In the genomic region with DNA sequence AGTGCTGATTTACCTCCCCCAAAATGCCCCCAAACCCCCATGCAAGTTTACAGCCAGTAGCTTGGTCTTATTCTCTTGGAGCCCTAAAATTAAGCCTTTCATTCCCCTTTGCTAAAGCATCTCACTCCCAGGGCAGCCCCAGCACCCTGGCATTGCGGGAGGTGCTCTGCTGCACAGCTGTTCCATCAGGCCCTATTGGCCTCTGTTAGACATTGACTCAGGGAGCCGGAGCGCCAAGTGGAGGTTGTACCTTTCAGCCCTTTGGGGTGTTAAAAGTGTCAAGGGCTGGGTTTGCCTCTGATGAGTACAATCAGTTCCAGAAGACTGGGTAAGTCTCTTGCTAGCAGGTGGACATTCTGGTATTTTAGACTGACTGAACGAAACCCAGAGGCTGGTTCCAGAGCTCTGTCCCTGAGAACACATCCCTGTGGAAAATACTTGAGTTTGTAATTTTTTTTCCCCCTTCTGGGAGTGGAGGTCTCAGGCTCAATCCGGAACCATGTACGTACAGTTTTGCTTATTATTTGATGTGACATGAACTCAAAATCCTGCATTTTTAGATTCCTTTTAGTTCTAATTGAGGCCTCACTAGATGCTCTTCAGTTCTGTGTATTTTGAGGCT, we compare ENCODE assay signal across 14 cellular contexts.
A peak's percentile ranks its signal among the peaks of the same experiment; 100 is the strongest.
DNase-seq lines count a peak whose midpoint lies in the region; ATAC-seq and TF ChIP-seq lines count a peak whose summit lies in the region.
"Had no signal": no experiment of that assay in that cellular context is flagged by ENCODE, and none has a peak within 500 bp of the region (broad histone marks: within the 10 kb centered on the region; RNA-seq: fewer than 3 reads in every experiment).

No MANE protein-coding gene starts in this region.

- POLR2A ChIA-PET in Panc1 (lab: Charles Lee) = no interaction called here

- H3K4me1 ChIP-seq in Panc1 (ENCODE audit: control insufficient read depth, insufficient read depth, low read length) (peaks cover under 1% of the 10 kb centered on the region; the same call in 1 of the 2 replicates), endodermal cell (ENCODE audit: control insufficient read depth, insufficient read depth, low read length) (no peaks in the 10 kb centered on the region)

- peaks cover 24% of the 10 kb centered on the region for H3K4me1 Mint-ChIP-seq in endodermal cell
- H3K4me1 Mint-ChIP-seq in stimulated activated naive CD8-positive, alpha-beta T cell treated with anti-CD3 and anti-CD28 coated beads, Interleukin-15, amount 100 ng/mL, for 72 hours = no peaks in the 10 kb centered on the region
- H3K4me1 Mint-ChIP-seq in activated CD4-positive, alpha-beta T cell treated with anti-CD3 and anti-CD28 coated beads, Interleukin-2, amount 10 ng/mL, durations not matched to agents 24 days and 14 days = no peaks in the 10 kb centered on the region

- ATAC-seq in Right ventricle myocardium superior (ENCODE audit: poor library complexity) = peak; percentile 51
- no peak for ATAC-seq in left cardiac atrium
- no peak for ATAC-seq in Panc1
- no peak for ATAC-seq in stimulated activated naive CD8-positive, alpha-beta T cell treated with anti-CD3 and anti-CD28 coated beads, Interleukin-15, amount 100 ng/mL, for 72 hours
- ATAC-seq in esophagus mucosa = no peak

- CTCF ChIA-PET in Panc1 (lab: Charles Lee) = interaction anchor here (0.6 kb wide), 1 partner anchor 117 kb away, joined by 9 read pairs; no protein-coding TSS in a partner anchor

- H3K9me3 ChIP-seq in Panc1 (ENCODE audit: control insufficient read depth, insufficient read depth, low read depth, low read length) (no peaks in the 10 kb centered on the region), endodermal cell (ENCODE audit: control insufficient read depth, low read length) (no peaks in the 10 kb centered on the region)
- H3K9me3 ChIP-seq: SK-N-SH had no signal

- in situ Hi-C loops in Panc1 (cut with HindIII; ENCODE audit: low pct_unique_long_range_greater_than_20kb, low sequenced_read_pairs) = no loop called here

- H3K4me3 Mint-ChIP-seq in endodermal cell = no peak overlapping the region
- no peak overlapping the region for H3K4me3 Mint-ChIP-seq in stimulated activated naive CD8-positive, alpha-beta T cell treated with anti-CD3 and anti-CD28 coated beads, Interleukin-15, amount 100 ng/mL, for 72 hours
- no peak overlapping the region for H3K4me3 Mint-ChIP-seq in activated CD4-positive, alpha-beta T cell treated with anti-CD3 and anti-CD28 coated beads, Interleukin-2, amount 10 ng/mL, durations not matched to agents 24 days and 14 days

- TF ChIP-seq CTCF in Panc1 (IDR thresholded peaks at IDR 0.05) (no peak), endodermal cell (conservative IDR thresholded peaks at IDR 0.05) (no peak)

- WGBS in endodermal cell (ENCODE audit: insufficient coverage in 1 of 2, insufficient read length in 1 of 2), 2 experiments = 97 to 100% methylated on average over 6 of the region's 6 CpGs

- DNase-seq in Right ventricle myocardium superior (no peak), left cardiac atrium (no peak), Panc1 (ENCODE audit: low read depth, low spot score) (no peak), endodermal cell (peak; percentile 42), NCI-H1694 treated with DMSO at 0.1 percent for 48 hours (lab: John Stamatoyannopoulos, UW) (no peak)
- no peak for DNase-seq in stimulated activated naive CD8-positive, alpha-beta T cell treated with anti-CD3 and anti-CD28 coated beads, Interleukin-15, amount 100 ng/mL, for 72 hours
- DNase-seq in activated CD4-positive, alpha-beta T cell treated with anti-CD3 and anti-CD28 coated beads, Interleukin-2, amount 10 ng/mL, durations not matched to agents 24 days and 14 days = no peak
- DNase-seq: activated CD4-positive, CD25-positive, alpha-beta regulatory T cell; AML-193; brain microvascular endothelial cell; DMS53; MV-4-11; SK-N-SH had no signal

- no peaks in the 10 kb centered on the region for H3K27me3 ChIP-seq in Panc1 (ENCODE audit: control insufficient read depth, insufficient read depth, low read length)
- H3K27me3 ChIP-seq in endodermal cell (ENCODE audit: control insufficient read depth, insufficient read depth, low read length, poor library complexity, severe bottlenecking) = no peaks in the 10 kb centered on the region
- H3K27me3 ChIP-seq: brain microvascular endothelial cell had no signal

- H3K27me3 Mint-ChIP-seq in endodermal cell (ENCODE audit: insufficient read depth) = no peaks in the 10 kb centered on the region
- H3K27me3 Mint-ChIP-seq in stimulated activated naive CD8-positive, alpha-beta T cell treated with anti-CD3 and anti-CD28 coated beads, Interleukin-15, amount 100 ng/mL, for 72 hours = no peaks in the 10 kb centered on the region
- no peaks in the 10 kb centered on the region for H3K27me3 Mint-ChIP-seq in activated CD4-positive, alpha-beta T cell treated with anti-CD3 and anti-CD28 coated beads, Interleukin-2, amount 10 ng/mL, durations not matched to agents 24 days and 14 days

- H3K4me3 ChIP-seq in Panc1 (ENCODE audit: low read depth in 2 of 2, low read length in 2 of 2) (no peak overlapping the region), endodermal cell (ENCODE audit: low read length) (no peak overlapping the region)

- H3K27ac Mint-ChIP-seq in endodermal cell = peak overlapping the region; percentile 69
- peak overlapping the region; percentile 14 to 65 for H3K27ac Mint-ChIP-seq in stimulated activated naive CD8-positive, alpha-beta T cell treated with anti-CD3 and anti-CD28 coated beads, Interleukin-15, amount 100 ng/mL, for 72 hours
- no peak overlapping the region for H3K27ac Mint-ChIP-seq in activated CD4-positive, alpha-beta T cell treated with anti-CD3 and anti-CD28 coated beads, Interleukin-2, amount 10 ng/mL, durations not matched to agents 24 days and 14 days

- BruUV-seq in Panc1 (replicated peaks; lab: Mats Ljungman, UMichigan) = TSS peak; percentile 35

- intact Hi-C loops in Right ventricle myocardium superior (cut with DNase I) (no loop called here), left cardiac atrium (cut with DNase I) (no loop called here), Panc1 (cut with micrococcal nuclease; ENCODE audit: unreplicated experiment) (loop anchor here (10.0 kb wide), 1 partner anchor 105 kb away; a partner anchor contains a TSS)
- intact Hi-C loops in activated CD4-positive, alpha-beta T cell treated with anti-CD3 and anti-CD28 coated beads, Interleukin-2, amount 10 ng/mL, durations not matched to agents 24 days and 14 days (cut with micrococcal nuclease) = no loop called here

- no peaks in the 10 kb centered on the region for H3K9me3 Mint-ChIP-seq in endodermal cell
- no peaks in the 10 kb centered on the region for H3K9me3 Mint-ChIP-seq in stimulated activated naive CD8-positive, alpha-beta T cell treated with anti-CD3 and anti-CD28 coated beads, Interleukin-15, amount 100 ng/mL, for 72 hours
- no peaks in the 10 kb centered on the region for H3K9me3 Mint-ChIP-seq in activated CD4-positive, alpha-beta T cell treated with anti-CD3 and anti-CD28 coated beads, Interleukin-2, amount 10 ng/mL, durations not matched to agents 24 days and 14 days

- H3K9ac ChIP-seq in endodermal cell (ENCODE audit: extremely low read depth, low read length, poor library complexity, severe bottlenecking) = no peak overlapping the region
- H3K9ac ChIP-seq: SK-N-SH had no signal

- no peak overlapping the region for H3K27ac ChIP-seq in Panc1 (ENCODE audit: low read length)
- peak overlapping the region; percentile 25 for H3K27ac ChIP-seq in endodermal cell (ENCODE audit: low read depth, low read length)
- H3K27ac ChIP-seq: brain microvascular endothelial cell had no signal

- peaks cover 73% of the 10 kb centered on the region for H3K36me3 Mint-ChIP-seq in endodermal cell (ENCODE audit: low read depth)
- H3K36me3 Mint-ChIP-seq in activated CD4-positive, alpha-beta T cell treated with anti-CD3 and anti-CD28 coated beads, Interleukin-2, amount 10 ng/mL, durations not matched to agents 24 days and 14 days (ENCODE audit: low read depth) = peaks cover 58% of the 10 kb centered on the region

- peaks cover 40% of the 10 kb centered on the region for H3K36me3 ChIP-seq in Panc1 (ENCODE audit: control insufficient read depth, insufficient read depth, low read length)
- peaks cover 95% of the 10 kb centered on the region for H3K36me3 ChIP-seq in endodermal cell (ENCODE audit: control insufficient read depth, insufficient read depth, low read length)
